9 cellular contexts compared by ENCODE assay signal in genomic region chr11:67402192-67402839, GRCh38. TPM values are rescaled to one million over a fixed set of nuclear protein-coding genes. Genes with fewer than 3 reads are reported as not detected.
DNase-seq lines count a peak whose midpoint lies in the region; ATAC-seq and TF ChIP-seq lines count a peak whose summit lies in the region.
"Not testable (repeated sequence)": the region's sequence is repeated elsewhere in the genome, so short reads cannot be mapped to it uniquely, and the experiment has no call there.
"Had no signal": no experiment of that assay in that cellular context is flagged by ENCODE, and none has a peak within 500 bp of the region (broad histone marks: within the 10 kb centered on the region; RNA-seq: fewer than 3 reads in every experiment).

No MANE protein-coding gene starts in this region.

- not testable (repeated sequence) for H3K27ac Mint-ChIP-seq in type B pancreatic cell

- in situ Hi-C loops in astrocyte of the cerebellum (cut with HindIII; ENCODE audit: low sequenced_read_pairs) = not testable (repeated sequence)

- TF ChIP-seq CTCF in NB4 (IDR thresholded peaks at IDR 0.05; ENCODE audit: low read depth, low read length); VCaP (conservative IDR thresholded peaks at IDR 0.05); astrocyte of the cerebellum (IDR thresholded peaks at IDR 0.05; ENCODE audit: low read depth, low read length, missing control alignments); esophagus muscularis mucosa (IDR thresholded peaks at IDR 0.05); lower lobe of right lung (IDR thresholded peaks at IDR 0.05); psoas muscle (IDR thresholded peaks at IDR 0.05); type B pancreatic cell (conservative IDR thresholded peaks at IDR 0.05): not testable (repeated sequence)

- H3K27me3 ChIP-seq in esophagus muscularis mucosa = peaks cover 0 to 44% (median 0%) of the 10 kb centered on the region in 4 donors
- not testable (repeated sequence) for H3K27me3 ChIP-seq in lower lobe of right lung (ENCODE audit: low read depth); psoas muscle (ENCODE audit: insufficient read depth in 3 of 3, low read length in 2 of 3)

- H3K4me1 ChIP-seq in esophagus muscularis mucosa = peaks cover 23 to 45% (median 38%) of the 10 kb centered on the region in 4 donors
- H3K4me1 ChIP-seq in lower lobe of right lung = peaks cover 44% of the 10 kb centered on the region
- H3K4me1 ChIP-seq in psoas muscle = peaks cover 32% of the 10 kb centered on the region

- TF ChIP-seq POLR2A in NB4 (IDR thresholded peaks at IDR 0.05; ENCODE audit: extremely low read depth, insufficient read length); esophagus muscularis mucosa (IDR thresholded peaks at IDR 0.05; ENCODE audit: low read depth): not testable (repeated sequence)

- H3K4me3 ChIP-seq in GM08714 (ENCODE audit: low read length) (peak overlapping the region; percentile 29; the same call in 1 of the 2 replicates), NB4 (ENCODE audit: low read depth, low read length) (peak overlapping the region; percentile 54), astrocyte of the cerebellum (ENCODE audit: low read depth, low read length) (peak overlapping the region; percentile 17), esophagus muscularis mucosa (peak overlapping the region; percentile 80 to 92 (median 88)), lower lobe of right lung (peak overlapping the region; percentile 98), psoas muscle (peak overlapping the region; percentile 99)

- H3K36me3 Mint-ChIP-seq in type B pancreatic cell = not testable (repeated sequence)

- TF ChIP-seq EP300 in esophagus muscularis mucosa (IDR thresholded peaks at IDR 0.05) = not testable (repeated sequence)

- H3K9me3 Mint-ChIP-seq in type B pancreatic cell = not testable (repeated sequence)

- H3K4me3 Mint-ChIP-seq in type B pancreatic cell = peak overlapping the region; percentile 60

- ATAC-seq in lower lobe of right lung, psoas muscle: not testable (repeated sequence)

- not testable (repeated sequence) for H3K27me3 Mint-ChIP-seq in type B pancreatic cell

- not testable (repeated sequence) for H3K9me3 ChIP-seq in esophagus muscularis mucosa, lower lobe of right lung, psoas muscle

- H3K4me1 Mint-ChIP-seq in type B pancreatic cell (ENCODE audit: unreplicated experiment) = not testable (repeated sequence)

- intact Hi-C loops in esophagus muscularis mucosa (cut with DNase I) = loop anchor here (5.0 kb wide), 2 partner anchors 65 to 105 kb away; partner anchors contain the start of genes CDK2AP2, PITPNM1 and TMEM134
- intact Hi-C loops in lower lobe of right lung (cut with DNase I) = not testable (repeated sequence)
- intact Hi-C loops in psoas muscle (cut with DNase I) = loop anchor here (2.0 to 5.0 kb wide), 2 partner anchors 16 to 65 kb away; partner anchors contain the start of gene TMEM134 (in 2 of the 2)

- DNase-seq in NB4 (ENCODE audit: low read depth); astrocyte of the cerebellum (ENCODE audit: low read depth); esophagus muscularis mucosa (ENCODE audit: extremely low spot score); lower lobe of right lung; psoas muscle; type B pancreatic cell (ENCODE audit: extremely low spot score, unreplicated experiment): not testable (repeated sequence)

- H3K27ac ChIP-seq in VCaP = peak overlapping the region; percentile 99
- H3K27ac ChIP-seq in esophagus muscularis mucosa (replicated peaks in 1 of 4) = peak overlapping the region; percentile 93 to 98 (median 94)
- peak overlapping the region; percentile 94 for H3K27ac ChIP-seq in lower lobe of right lung
- peak overlapping the region; percentile 95 for H3K27ac ChIP-seq in psoas muscle

- H3K36me3 ChIP-seq in esophagus muscularis mucosa (peaks cover 17 to 32% (median 26%) of the 10 kb centered on the region in 4 donors), lower lobe of right lung (peaks cover 33% of the 10 kb centered on the region), psoas muscle (ENCODE audit: insufficient read depth in 1 of 2, low read depth in 1 of 2) (peaks cover 0 to 34% of the 10 kb centered on the region in 2 donors)

- 56% methylated on average over 19 of the region's 19 CpGs for WGBS in esophagus muscularis mucosa
- 45 to 53% (median 50%) methylated on average over 19 of the region's 19 CpGs for WGBS in psoas muscle, 3 donors

RNA-seq across cellular contexts. Expression of gene PPP1CA, which starts 0.7 kb away (rescaled TPM):
- 10 to 100 TPM; 56.9 to 87.3 (median 78.7) TPM for total RNA-seq in esophagus muscularis mucosa
- total RNA-seq in lower lobe of right lung = 144 TPM
- 100 to 1,000 TPM in 1 of 4 donors, 10 to 100 TPM in 3; 72.6 to 113 (median 86.6) TPM for total RNA-seq in psoas muscle
- 100 to 1,000 TPM; 108 to 191 (median 147) TPM for polyA plus RNA-seq in psoas muscle
- total RNA-seq in type B pancreatic cell (ENCODE audit: low replicate concordance) = 137 TPM in 2 replicates

RNA-seq across cellular contexts. Expression of gene TBC1D10C, which starts 1.6 kb away (rescaled TPM):
- 1 to 10 TPM in 3 of 4 donors, under 1 TPM in 1; 0.57 to 2.8 (median 1.2) TPM for total RNA-seq in esophagus muscularis mucosa
- 45.3 TPM for total RNA-seq in lower lobe of right lung
- 1 to 10 TPM in 3 of 4 donors, under 1 TPM in 1; 0.65 to 1.6 (median 1.2) TPM for total RNA-seq in psoas muscle
- under 1 TPM; 0.25 to 0.52 (median 0.34) TPM for polyA plus RNA-seq in psoas muscle
- 0.87 TPM in 1 of 2 replicates, not detected in the other for total RNA-seq in type B pancreatic cell (ENCODE audit: low replicate concordance)
- polyA plus RNA-seq: neural cell had no signal

RNA-seq across cellular contexts. Expression of gene RAD9A, which starts 10.5 kb away (rescaled TPM):
- total RNA-seq in esophagus muscularis mucosa (10 to 100 TPM; 10.7 to 16.7 (median 12.7) TPM), lower lobe of right lung (28.9 TPM), psoas muscle (1 to 10 TPM; 1.8 to 6.7 (median 5.8) TPM), type B pancreatic cell (ENCODE audit: low replicate concordance) (29.5 and 41.2 TPM in 2 replicates)
- 10 to 100 TPM in 2 of 3 donors, 1 to 10 TPM in 1; 7.1 to 12.3 (median 10.1) TPM for polyA plus RNA-seq in psoas muscle

RNA-seq across cellular contexts. Expression of gene CARNS1, which starts 13.2 kb away (rescaled TPM):
- 1 to 10 TPM in 2 of 4 donors, under 1 TPM in 2; 0.83 to 1.9 (median 1.2) TPM for total RNA-seq in esophagus muscularis mucosa
- total RNA-seq in lower lobe of right lung = 0.71 TPM
- 10 to 100 TPM in 2 of 4 donors, 1 to 10 TPM in 2; 7.0 to 27.5 (median 10.0) TPM for total RNA-seq in psoas muscle
- polyA plus RNA-seq in psoas muscle = 1 to 10 TPM; 2.1 to 5.9 (median 4.2) TPM
- 0.31 and 1.5 TPM in 2 replicates for total RNA-seq in type B pancreatic cell (ENCODE audit: low replicate concordance)
- polyA plus RNA-seq: neural cell had no signal

RNA-seq across cellular contexts. Expression of gene RPS6KB2, which starts 26.0 kb away (rescaled TPM):
- total RNA-seq in esophagus muscularis mucosa (10 to 100 TPM; 34.0 to 51.0 (median 48.0) TPM), lower lobe of right lung (42.1 TPM), psoas muscle (10 to 100 TPM; 23.1 to 34.3 (median 26.8) TPM), type B pancreatic cell (ENCODE audit: low replicate concordance) (55.5 and 57.0 TPM in 2 replicates)
- polyA plus RNA-seq in psoas muscle = 10 to 100 TPM; 25.6 to 64.6 (median 33.1) TPM

Comparison
In these comparisons a context has a peak if more than half of its experiments do, and no peak if none do; other contexts are left out.
1. H3K4me3 ChIP-seq: peak in every context shown above with its lines; median percentile 99 in psoas muscle; 98 in lower lobe of right lung; 88 in esophagus muscularis mucosa; 54 in NB4; 29 in GM08714; 17 in astrocyte of the cerebellum.
2. RNA of gene TBC1D10C, which starts 1.6 kb away (total RNA-seq): 45.3 TPM in lower lobe of right lung (single experiment); 0.65 to 1.6 TPM in psoas muscle, 0.57 to 2.8 TPM in esophagus muscularis mucosa and 0.87 TPM in type B pancreatic cell; every median in the first group is over 10 times any median in the second.
3. Peak in every context shown above with its lines, with median percentiles within 50 percentile points of each other: H3K27ac ChIP-seq.